Comparison of ENCODE assay signal across 1 cellular context in the genomic region with DNA sequence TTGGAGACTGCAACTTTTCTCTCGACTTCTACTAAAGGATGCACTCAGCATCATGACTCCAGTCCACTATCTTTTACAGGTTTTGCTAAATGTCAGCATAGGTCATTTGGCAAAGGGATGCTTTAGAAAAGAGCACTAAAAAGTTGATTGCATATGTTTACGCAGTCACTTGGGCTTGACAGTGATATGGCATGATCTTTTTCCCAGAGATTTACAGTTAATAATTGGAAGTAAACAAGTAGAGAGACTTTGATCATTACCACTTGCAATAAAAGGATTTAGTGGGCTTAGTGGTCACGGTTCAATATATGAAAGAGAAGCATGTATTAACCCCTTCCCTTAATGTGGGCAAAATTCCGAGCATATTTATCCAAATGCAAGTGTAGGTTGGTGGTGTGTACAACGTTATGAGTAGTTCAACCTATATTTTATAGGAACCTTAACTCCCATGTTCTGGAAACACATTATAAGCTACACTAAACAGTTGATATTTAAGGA.
TF ChIP-seq lines count a peak whose summit lies in the region.

No MANE protein-coding gene starts in this region.

TF ChIP-seq in GM12878, 131 proteins besides CTCF, POLR2A, EP300 and RAD21:
- TF ChIP-seq ZNF24 (IDR thresholded peaks at IDR 0.05): no peak
- TF ChIP-seq NR2C2 (IDR thresholded peaks at IDR 0.05; ENCODE audit: borderline replicate concordance, control insufficient read depth, insufficient read length, low read depth): no peak
- TF ChIP-seq RUNX3 (IDR thresholded peaks at IDR 0.05; ENCODE audit: low read length): no peak
- TF ChIP-seq SMAD5 (IDR thresholded peaks at IDR 0.05; ENCODE audit: low read depth): no peak
- TF ChIP-seq NFIC (IDR thresholded peaks at IDR 0.05; ENCODE audit: low read depth, low read length): no peak
- TF ChIP-seq, protein P1, sequence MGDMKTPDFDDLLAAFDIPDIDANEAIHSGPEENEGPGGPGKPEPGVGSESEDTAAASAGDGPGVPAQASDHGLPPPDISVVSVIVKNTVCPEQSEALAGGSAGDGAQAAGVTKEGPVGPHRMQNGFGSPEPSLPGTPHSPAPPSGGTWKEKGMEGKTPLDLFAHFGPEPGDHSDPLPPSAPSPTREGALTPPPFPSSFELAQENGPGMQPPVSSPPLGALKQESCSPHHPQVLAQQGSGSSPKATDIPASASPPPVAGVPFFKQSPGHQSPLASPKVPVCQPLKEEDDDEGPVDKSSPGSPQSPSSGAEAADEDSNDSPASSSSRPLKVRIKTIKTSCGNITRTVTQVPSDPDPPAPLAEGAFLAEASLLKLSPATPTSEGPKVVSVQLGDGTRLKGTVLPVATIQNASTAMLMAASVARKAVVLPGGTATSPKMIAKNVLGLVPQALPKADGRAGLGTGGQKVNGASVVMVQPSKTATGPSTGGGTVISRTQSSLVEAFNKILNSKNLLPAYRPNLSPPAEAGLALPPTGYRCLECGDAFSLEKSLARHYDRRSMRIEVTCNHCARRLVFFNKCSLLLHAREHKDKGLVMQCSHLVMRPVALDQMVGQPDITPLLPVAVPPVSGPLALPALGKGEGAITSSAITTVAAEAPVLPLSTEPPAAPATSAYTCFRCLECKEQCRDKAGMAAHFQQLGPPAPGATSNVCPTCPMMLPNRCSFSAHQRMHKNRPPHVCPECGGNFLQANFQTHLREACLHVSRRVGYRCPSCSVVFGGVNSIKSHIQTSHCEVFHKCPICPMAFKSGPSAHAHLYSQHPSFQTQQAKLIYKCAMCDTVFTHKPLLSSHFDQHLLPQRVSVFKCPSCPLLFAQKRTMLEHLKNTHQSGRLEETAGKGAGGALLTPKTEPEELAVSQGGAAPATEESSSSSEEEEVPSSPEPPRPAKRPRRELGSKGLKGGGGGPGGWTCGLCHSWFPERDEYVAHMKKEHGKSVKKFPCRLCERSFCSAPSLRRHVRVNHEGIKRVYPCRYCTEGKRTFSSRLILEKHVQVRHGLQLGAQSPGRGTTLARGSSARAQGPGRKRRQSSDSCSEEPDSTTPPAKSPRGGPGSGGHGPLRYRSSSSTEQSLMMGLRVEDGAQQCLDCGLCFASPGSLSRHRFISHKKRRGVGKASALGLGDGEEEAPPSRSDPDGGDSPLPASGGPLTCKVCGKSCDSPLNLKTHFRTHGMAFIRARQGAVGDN (IDR thresholded peaks at IDR 0.05): no peak
- no peak for TF ChIP-seq RELA (IDR thresholded peaks at IDR 0.05; ENCODE audit: borderline replicate concordance, partially characterized antibody)
- TF ChIP-seq IKZF2 (IDR thresholded peaks at IDR 0.05): no peak
- no peak for TF ChIP-seq DPF2 (IDR thresholded peaks at IDR 0.05)
- no peak for TF ChIP-seq BMI1 (IDR thresholded peaks at IDR 0.05; ENCODE audit: borderline replicate concordance)
